ENCODE assay signal across 7 cellular contexts in the genomic region with DNA sequence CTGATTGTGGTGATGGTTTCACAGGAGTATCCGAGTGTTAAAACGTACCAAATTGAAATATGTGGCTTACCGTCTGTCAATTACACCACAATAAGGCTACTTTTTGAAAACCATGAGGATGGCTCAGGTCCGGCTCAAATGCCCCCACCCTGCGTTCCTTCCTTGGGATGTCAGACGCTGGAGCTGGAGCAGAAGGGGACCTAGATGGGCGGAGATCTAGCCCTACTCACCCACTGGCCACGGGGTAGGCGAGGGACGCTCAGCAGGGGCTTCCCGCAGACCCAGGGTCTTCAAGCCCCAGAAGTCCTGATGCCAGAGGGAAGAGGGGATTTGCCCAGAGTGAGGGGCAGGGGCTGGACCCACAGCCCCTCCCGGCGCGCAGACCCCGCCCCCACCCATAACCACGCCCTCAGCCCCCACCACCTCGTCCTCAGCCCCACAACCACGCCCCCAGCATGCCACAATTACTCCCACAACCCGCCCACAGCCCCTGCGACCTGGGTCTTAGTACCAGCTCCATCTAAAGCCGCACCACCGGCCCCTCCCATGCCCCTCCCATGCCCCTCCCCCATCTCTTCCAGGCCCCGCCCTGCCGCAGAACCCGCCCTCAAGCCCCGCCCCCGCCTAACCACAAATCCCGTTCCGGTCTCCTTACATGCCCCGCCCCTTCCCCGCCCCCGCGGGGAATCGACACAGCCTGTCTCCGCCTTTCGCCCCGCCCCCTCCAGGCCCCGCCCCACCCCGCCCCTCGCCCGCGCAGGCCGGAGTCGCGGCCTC. TPM values are rescaled to one million over a fixed set of nuclear protein-coding genes. Genes with fewer than 3 reads are reported as not detected.
A peak's percentile ranks its signal among the peaks of the same experiment; 100 is the strongest.
DNase-seq lines count a peak whose midpoint lies in the region; ATAC-seq and TF ChIP-seq lines count a peak whose summit lies in the region.

A gene with protein sequence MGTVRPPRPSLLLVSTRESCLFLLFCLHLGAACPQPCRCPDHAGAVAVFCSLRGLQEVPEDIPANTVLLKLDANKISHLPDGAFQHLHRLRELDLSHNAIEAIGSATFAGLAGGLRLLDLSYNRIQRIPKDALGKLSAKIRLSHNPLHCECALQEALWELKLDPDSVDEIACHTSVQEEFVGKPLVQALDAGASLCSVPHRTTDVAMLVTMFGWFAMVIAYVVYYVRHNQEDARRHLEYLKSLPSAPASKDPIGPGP (plus strand): TSS at position 764 of the 777 bp plus-strand sequence. CDS start 1,135 bp downstream, outside the sequence.

- no peaks in the 10 kb centered on the region for H3K9me3 ChIP-seq in right lobe of liver

- TF ChIP-seq POLR2A in right lobe of liver (IDR thresholded peaks at IDR 0.05), result no peak

- H3K36me3 ChIP-seq in right lobe of liver, result no peaks in the 10 kb centered on the region

- peaks cover 45% of the 10 kb centered on the region for H3K27me3 Mint-ChIP-seq in dendritic cell treated with granulocyte-macrophage colony-stimulating factor and Interleukin-4, amounts not matched to agents 40 ng/mL and 50 ng/mL, for 4 days

- H3K4me3 Mint-ChIP-seq in dendritic cell treated with granulocyte-macrophage colony-stimulating factor and Interleukin-4, amounts not matched to agents 40 ng/mL and 50 ng/mL, for 4 days, result peak within 1 kb of the TSS; percentile 81

- H3K9me3 Mint-ChIP-seq in dendritic cell treated with granulocyte-macrophage colony-stimulating factor and Interleukin-4, amounts not matched to agents 40 ng/mL and 50 ng/mL, for 4 days, result no peaks in the 10 kb centered on the region

- 7% methylated on average over 33 of the region's 45 CpGs for WGBS in right lobe of liver (ENCODE audit: insufficient coverage, low coverage, low lambda C conversion rate, missing lambda C conversion rate)

- peaks cover 31% of the 10 kb centered on the region for H3K4me1 Mint-ChIP-seq in dendritic cell treated with granulocyte-macrophage colony-stimulating factor and Interleukin-4, amounts not matched to agents 40 ng/mL and 50 ng/mL, for 4 days (ENCODE audit: low read depth)

- ATAC-seq in GM18511 (IDR thresholded peaks at IDR 0.05; ENCODE audit: unreplicated experiment), result peak; percentile 63
- ATAC-seq in right lobe of liver, result peak; percentile 71 to 78 (median 75)

- no peak for TF ChIP-seq CTCF in right lobe of liver (IDR thresholded peaks at IDR 0.05)

- peak within 1 kb of the TSS; percentile 70 to 92 (median 89) for H3K4me3 ChIP-seq in right lobe of liver

- H3K4me1 ChIP-seq in right lobe of liver, result peaks cover 0 to 25% (median 6%) of the 10 kb centered on the region in 4 donors

- H3K27me3 ChIP-seq in right lobe of liver, result no peaks in the 10 kb centered on the region

- intact Hi-C loops in dendritic cell treated with granulocyte-macrophage colony-stimulating factor and Interleukin-4, amounts not matched to agents 40 ng/mL and 50 ng/mL, for 4 days (cut with micrococcal nuclease), result loop anchor here (2.0 to 5.0 kb wide), 2 partner anchors 116 to 443 kb away; a partner anchor contains a TSS
- intact Hi-C loops in right lobe of liver (cut with DNase I), result no loop called here

- H3K27ac Mint-ChIP-seq in dendritic cell treated with granulocyte-macrophage colony-stimulating factor and Interleukin-4, amounts not matched to agents 40 ng/mL and 50 ng/mL, for 4 days, result peak within 1 kb of the TSS; percentile 58

- H3K36me3 Mint-ChIP-seq in dendritic cell treated with granulocyte-macrophage colony-stimulating factor and Interleukin-4, amounts not matched to agents 40 ng/mL and 50 ng/mL, for 4 days (ENCODE audit: low read depth), result peaks cover 15% of the 10 kb centered on the region

- DNase-seq in NCI-H187 (lab: John Stamatoyannopoulos, UW), result peak; percentile 76 to 96
- peak; percentile 91 for DNase-seq in activated CD4-positive, alpha-beta T cell treated with anti-CD3 and anti-CD28 coated beads for 48 hours
- DNase-seq in right lobe of liver, result peak; percentile 95 to 97 (median 97)
- peak; percentile 84 to 86 for DNase-seq in stimulated activated CD4-positive, alpha-beta T cell treated with anti-CD3 and anti-CD28 coated beads, Interleukin-4, amount 100 ng/mL, for 4 hours
- no peak for DNase-seq in superior temporal gyrus (ENCODE audit: extremely low spot score)

- H3K27ac ChIP-seq in right lobe of liver, result peak within 1 kb of the TSS; percentile 87 to 97 (median 93)

RNA-seq across cellular contexts. Expression of the gene that starts here (rescaled TPM):
- total RNA-seq in right lobe of liver, result 10 to 100 TPM in 5 of 6 experiments, 1 to 10 TPM in 1; 7.5 to 19.3 (median 13.9) TPM
